Comparison of ENCODE assay signal across 28 cellular contexts in genomic region chr9:20349568-20349967, GRCh38.
"Had no signal": no experiment of that assay in that cellular context is flagged by ENCODE, and none has a peak within 500 bp of the region (broad histone marks: within the 10 kb centered on the region; RNA-seq: fewer than 3 reads in every experiment).

No MANE protein-coding gene starts in this region.

- H3K4me2 ChIP-seq: neural progenitor cell had no signal

- H3K9me3 Mint-ChIP-seq: natural killer cell treated with Interleukin-12 subunit alpha and Interleukin-12 subunit beta and Interleukin-15 and Interleukin-18, amount 100 ng/mL, for 72 hours; nephron progenitor cell; neural progenitor cell; stimulated activated effector memory CD8-positive, alpha-beta T cell treated with anti-CD3 and anti-CD28 coated beads, Interleukin-12 subunit alpha, Interleukin-12 subunit beta, amount 100 ng/mL, for 72 hours; stimulated activated naive B cell treated with anti-CD40 and anti-IgM and Interleukin-4, amounts not matched to agents 10 μg/mL and 1 μg/mL and 100 μg/mL, for 72 hours; stimulated activated naive CD8-positive, alpha-beta T cell treated with anti-CD3 and anti-CD28 coated beads, Interleukin-15, Interleukin-2, amounts not matched to agents 100 ng/mL and 50 ng/mL, for 24 hours had no signal

- H3K9ac ChIP-seq: neural progenitor cell, parathyroid adenoma had no signal

- H3K4me3 Mint-ChIP-seq: natural killer cell treated with Interleukin-12 subunit alpha and Interleukin-12 subunit beta and Interleukin-15 and Interleukin-18, amount 100 ng/mL, for 72 hours; nephron progenitor cell; neural progenitor cell; stimulated activated effector memory CD8-positive, alpha-beta T cell treated with anti-CD3 and anti-CD28 coated beads, Interleukin-12 subunit alpha, Interleukin-12 subunit beta, amount 100 ng/mL, for 72 hours; stimulated activated naive B cell treated with anti-CD40 and anti-IgM and Interleukin-4, amounts not matched to agents 10 μg/mL and 1 μg/mL and 100 μg/mL, for 72 hours; stimulated activated naive CD8-positive, alpha-beta T cell treated with anti-CD3 and anti-CD28 coated beads, Interleukin-15, Interleukin-2, amounts not matched to agents 100 ng/mL and 50 ng/mL, for 24 hours had no signal

- H3K27ac Mint-ChIP-seq: natural killer cell treated with Interleukin-12 subunit alpha and Interleukin-12 subunit beta and Interleukin-15 and Interleukin-18, amount 100 ng/mL, for 72 hours; nephron progenitor cell; neural progenitor cell; progenitor cell of endocrine pancreas; stimulated activated effector memory CD8-positive, alpha-beta T cell treated with anti-CD3 and anti-CD28 coated beads, Interleukin-12 subunit alpha, Interleukin-12 subunit beta, amount 100 ng/mL, for 72 hours; stimulated activated naive B cell treated with anti-CD40 and anti-IgM and Interleukin-4, amounts not matched to agents 10 μg/mL and 1 μg/mL and 100 μg/mL, for 72 hours; stimulated activated naive CD8-positive, alpha-beta T cell treated with anti-CD3 and anti-CD28 coated beads, Interleukin-15, Interleukin-2, amounts not matched to agents 100 ng/mL and 50 ng/mL, for 24 hours had no signal

- H3K27me3 ChIP-seq: neural progenitor cell, ovary, right lobe of liver, sigmoid colon, stomach, thyroid gland, tibial nerve, upper lobe of left lung, vagina had no signal

- H2AFZ ChIP-seq: neural progenitor cell, parathyroid adenoma had no signal

- H3K4me1 ChIP-seq: neural progenitor cell, parathyroid adenoma, right lobe of liver, tibial nerve, vagina had no signal

- ATAC-seq: natural killer cell treated with Interleukin-12 subunit alpha and Interleukin-12 subunit beta and Interleukin-15 and Interleukin-18, amount 100 ng/mL, for 72 hours; psoas muscle; right cardiac atrium; right lobe of liver; stimulated activated effector memory CD8-positive, alpha-beta T cell treated with anti-CD3 and anti-CD28 coated beads, Interleukin-12 subunit alpha, Interleukin-12 subunit beta, amount 100 ng/mL, for 72 hours; stimulated activated naive B cell treated with anti-CD40 and anti-IgM and Interleukin-4, amounts not matched to agents 10 μg/mL and 1 μg/mL and 100 μg/mL, for 72 hours had no signal

- H3K79me2 ChIP-seq: parathyroid adenoma had no signal

- H3K27me3 Mint-ChIP-seq: natural killer cell treated with Interleukin-12 subunit alpha and Interleukin-12 subunit beta and Interleukin-15 and Interleukin-18, amount 100 ng/mL, for 72 hours; progenitor cell of endocrine pancreas; stimulated activated naive B cell treated with anti-CD40 and anti-IgM and Interleukin-4, amounts not matched to agents 10 μg/mL and 1 μg/mL and 100 μg/mL, for 72 hours; stimulated activated naive CD8-positive, alpha-beta T cell treated with anti-CD3 and anti-CD28 coated beads, Interleukin-15, Interleukin-2, amounts not matched to agents 100 ng/mL and 50 ng/mL, for 24 hours had no signal

- H3K9me3 ChIP-seq: ovary, psoas muscle, right lobe of liver, sigmoid colon, stomach, thoracic aorta, thyroid gland, tibial nerve, upper lobe of left lung, vagina had no signal

- H3K27ac ChIP-seq: neural progenitor cell, ovary, parathyroid adenoma, psoas muscle, right lobe of liver, sigmoid colon, stomach, thoracic aorta, thyroid gland, tibial nerve, upper lobe of left lung, vagina had no signal

- H3K4me3 ChIP-seq: neural progenitor cell, ovary, psoas muscle, right lobe of liver, sigmoid colon, stomach, thoracic aorta, thyroid gland, tibial nerve, upper lobe of left lung, vagina had no signal

- DNase-seq: nephron progenitor cell; occipital lobe; ovary; posterior cingulate gyrus; psoas muscle; right cardiac atrium; right lobe of liver; sigmoid colon; small intestine; stimulated activated CD4-positive, alpha-beta T cell treated with anti-CD3 and anti-CD28 coated beads, Interleukin-15, amount 100 ng/mL, for 24 hours; stimulated activated CD4-positive, alpha-beta T cell treated with anti-CD3 and anti-CD28 coated beads, Interleukin-2, amount 100 ng/mL, for 24 hours; stimulated activated CD4-positive, alpha-beta T cell treated with anti-CD3 and anti-CD28 coated beads, Interleukin-2, amount 100 ng/mL, for 48 hours; stimulated activated CD4-positive, alpha-beta T cell treated with anti-CD3 and anti-CD28 coated beads, Interleukin-4, amount 100 ng/mL, for 24 hours; stimulated activated naive B cell treated with anti-CD40 and anti-IgM and Interleukin-4, amounts not matched to agents 10 μg/mL and 1 μg/mL and 100 μg/mL, for 72 hours; stimulated activated naive CD4-positive, alpha-beta T cell treated with Interleukin-2 at 50 U/mL for 16 hours; stomach; thyroid gland; trophoblast cell had no signal

- H3K36me3 ChIP-seq: neural progenitor cell, ovary, right lobe of liver, thoracic aorta, vagina had no signal
